ENCODE assay signal across 7 cellular contexts in the genomic region with DNA sequence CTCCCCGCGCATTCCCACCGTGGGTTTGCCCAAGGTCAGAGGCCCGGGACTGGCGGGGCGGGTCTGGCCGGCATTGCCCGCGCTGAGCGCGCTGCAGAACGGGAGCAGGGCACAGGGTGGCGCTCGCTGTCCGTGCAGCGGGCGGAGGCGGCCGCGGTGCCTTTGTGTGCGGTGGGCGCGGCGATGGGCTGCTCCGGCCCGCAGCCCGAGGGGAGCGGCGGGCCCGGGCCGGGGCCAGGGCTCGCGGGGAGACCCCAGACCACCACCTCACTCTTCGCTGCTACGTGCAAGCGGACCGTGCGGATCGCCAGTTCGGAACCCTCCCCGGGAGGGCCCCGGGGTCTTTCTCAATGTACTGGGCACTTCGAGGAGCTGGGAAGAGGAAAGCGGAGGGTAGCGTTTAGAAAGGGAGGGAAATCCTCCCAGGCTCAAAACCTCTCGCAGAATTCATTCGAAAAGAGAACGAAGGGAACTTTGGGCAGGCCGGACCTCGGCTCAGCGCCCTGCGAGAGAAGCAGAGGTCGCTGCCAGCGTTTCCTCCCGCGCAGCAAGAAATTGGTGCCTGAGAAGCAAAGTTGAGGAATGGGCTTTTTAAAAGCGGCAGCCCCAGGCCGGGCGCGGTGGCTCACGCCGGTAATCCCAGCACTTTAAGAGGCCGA. TPM values are rescaled to one million over a fixed set of nuclear protein-coding genes. Genes with fewer than 3 reads are reported as not detected.
DNase-seq lines count a peak whose midpoint lies in the region; TF ChIP-seq lines count a peak whose summit lies in the region.

No MANE protein-coding gene starts in this region.

- peaks cover 33% of the 10 kb centered on the region for H3K27me3 ChIP-seq in ectodermal cell (ENCODE audit: control insufficient read depth, insufficient read depth, low read length, poor library complexity, severe bottlenecking)
- H3K27me3 ChIP-seq in muscle layer of duodenum (ENCODE audit: low read depth, low read length) = peaks cover 67% of the 10 kb centered on the region

- H3K4me3 ChIP-seq in HEK293 (ENCODE audit: low read depth, low read length) (peak overlapping the region; percentile 42), ectodermal cell (ENCODE audit: insufficient read depth, low read depth, low read length) (peak overlapping the region; percentile 22), muscle layer of duodenum (ENCODE audit: low read depth in 1 of 2, low read length in 2 of 2) (peak overlapping the region; percentile 26 to 58)

- peak overlapping the region; percentile 46; the same call in 1 of the 2 replicates for H3K27ac ChIP-seq in HEK293 (ENCODE audit: extremely low read depth, low read depth, low read length)
- peak overlapping the region; percentile 76 for H3K27ac ChIP-seq in ectodermal cell (ENCODE audit: insufficient read depth, low read depth, low read length, poor library complexity, severe bottlenecking)
- H3K27ac ChIP-seq in muscle layer of duodenum (ENCODE audit: low read length) = no peak overlapping the region

- H3K4me1 ChIP-seq in HEK293 (ENCODE audit: control insufficient read depth, insufficient read depth, low read length) = 0 out of 2 replicates have a peak, but pooled peaks cover 3% of the 10 kb centered on the region
- peaks cover 26% of the 10 kb centered on the region for H3K4me1 ChIP-seq in ectodermal cell (ENCODE audit: control insufficient read depth, insufficient read depth, low read length)
- H3K4me1 ChIP-seq in muscle layer of duodenum (ENCODE audit: control insufficient read depth in 1 of 2, insufficient read depth in 2 of 2, low read length in 2 of 2) = peaks cover 0 to 12% of the 10 kb centered on the region in 2 donors

- DNase-seq in GM13976 (ENCODE audit: low spot score) = peak; percentile 65
- peak; percentile 90 for DNase-seq in NCI-H69 (lab: John Stamatoyannopoulos, UW)
- no peak for DNase-seq in activated gamma-delta T cell treated with Interleukin-2 at 50 U/mL for 16 hours
- DNase-seq in stimulated activated CD4-positive, alpha-beta T cell treated with anti-CD3 and anti-CD28 coated beads, Interleukin-4, amount 100 ng/mL, for 4 hours = no peak

- WGBS in ectodermal cell, 2 experiments = 2 to 3% methylated on average over 62 to 63 of the region's 63 CpGs

- POLR2A ChIA-PET in HEK293 (lab: Yijun Ruan, JAX) = interaction anchor here (2.7 kb wide), 1 partner anchor 13 kb away, joined by 7 read pairs; no protein-coding TSS in a partner anchor

- CTCF ChIA-PET in HEK293 (lab: Yijun Ruan, JAX) = interaction anchor here (0.6 to 6.3 kb wide), 13 partner anchors 11 to 788 kb away, joined by 3 to 95 read pairs (median 4); no protein-coding TSS in a partner anchor

- H3K36me3 ChIP-seq in HEK293 (ENCODE audit: control insufficient read depth in 2 of 2, insufficient read depth in 1 of 2, low read length in 2 of 2) (no peaks in the 10 kb centered on the region), ectodermal cell (ENCODE audit: control insufficient read depth, insufficient read depth, low read length) (no peaks in the 10 kb centered on the region), muscle layer of duodenum (ENCODE audit: control insufficient read depth in 1 of 2, insufficient read depth in 2 of 2, low read length in 2 of 2) (no peaks in the 10 kb centered on the region)

- in situ Hi-C loops in GM13976 (cut with MboI; ENCODE audit: low sequenced_read_pairs, unreplicated experiment) = loop anchor here (10.0 to 25.0 kb wide), 2 partner anchors 467 to 1666 kb away; partner anchors contain the start of gene TWIST1

- TF ChIP-seq CTCF in GM13976 (IDR thresholded peaks at IDR 0.05; ENCODE audit: borderline replicate concordance, control extremely low read depth, extremely low read depth, insufficient read depth, missing control alignments) (peak; percentile 76), HEK293 (tag by site-specific recombination; IDR thresholded peaks at IDR 0.05) (no peak)

- no peaks in the 10 kb centered on the region for H3K9me3 ChIP-seq in HEK293 (ENCODE audit: control insufficient read depth, insufficient read depth, low read depth, low read length)
- H3K9me3 ChIP-seq in ectodermal cell (ENCODE audit: control insufficient read depth, low read length) = no peaks in the 10 kb centered on the region
- no peaks in the 10 kb centered on the region for H3K9me3 ChIP-seq in muscle layer of duodenum (ENCODE audit: control insufficient read depth in 1 of 2, low read length in 2 of 2)

TF ChIP-seq in HEK293, 187 proteins besides CTCF, POLR2A, EP300 and RAD21:
- no peak for TF ChIP-seq ZNF658 (tag by site-specific recombination; IDR thresholded peaks at IDR 0.05)
- TF ChIP-seq ZNF701 (tag by site-specific recombination; IDR thresholded peaks at IDR 0.05) = no peak
- TF ChIP-seq GLIS2 (tag by site-specific recombination; IDR thresholded peaks at IDR 0.05) = 0 out of 2 replicates have a peak, but pooled peaks have one; percentile 9
- 0 out of 2 replicates have a peak, but pooled peaks have one; percentile 47 for TF ChIP-seq ZNF660 (tag by site-specific recombination; IDR thresholded peaks at IDR 0.05)
- peak; percentile 42; the same call in 1 of the 2 replicates for TF ChIP-seq ZNF654 (tag by site-specific recombination; IDR thresholded peaks at IDR 0.05; ENCODE audit: low read depth)
- no peak for TF ChIP-seq ZNF274 (IDR thresholded peaks at IDR 0.05; ENCODE audit: low read length)
- TF ChIP-seq ZNF274 (tag by site-specific recombination; IDR thresholded peaks at IDR 0.05; ENCODE audit: borderline replicate concordance) = no peak
- TF ChIP-seq, protein P1, sequence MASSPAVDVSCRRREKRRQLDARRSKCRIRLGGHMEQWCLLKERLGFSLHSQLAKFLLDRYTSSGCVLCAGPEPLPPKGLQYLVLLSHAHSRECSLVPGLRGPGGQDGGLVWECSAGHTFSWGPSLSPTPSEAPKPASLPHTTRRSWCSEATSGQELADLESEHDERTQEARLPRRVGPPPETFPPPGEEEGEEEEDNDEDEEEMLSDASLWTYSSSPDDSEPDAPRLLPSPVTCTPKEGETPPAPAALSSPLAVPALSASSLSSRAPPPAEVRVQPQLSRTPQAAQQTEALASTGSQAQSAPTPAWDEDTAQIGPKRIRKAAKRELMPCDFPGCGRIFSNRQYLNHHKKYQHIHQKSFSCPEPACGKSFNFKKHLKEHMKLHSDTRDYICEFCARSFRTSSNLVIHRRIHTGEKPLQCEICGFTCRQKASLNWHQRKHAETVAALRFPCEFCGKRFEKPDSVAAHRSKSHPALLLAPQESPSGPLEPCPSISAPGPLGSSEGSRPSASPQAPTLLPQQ (tag by site-specific recombination; IDR thresholded peaks at IDR 0.05) = 0 out of 2 replicates have a peak, but pooled peaks have one; percentile 19
- peak; percentile 8 for TF ChIP-seq ZBTB26 (tag by site-specific recombination; optimal IDR thresholded peaks at IDR 0.05)

RNA-seq across cellular contexts. Expression of gene SP8, which starts 8.5 kb away (rescaled TPM):
- polyA plus RNA-seq in ectodermal cell (2013, experiment 1 of 4) = 45.2 TPM
- 64.6 TPM for polyA plus RNA-seq in ectodermal cell (2013, experiment 2 of 4)
- 44.9 TPM for polyA plus RNA-seq in ectodermal cell (2013, experiment 3 of 4)
- polyA plus RNA-seq in ectodermal cell (2013, experiment 4 of 4) = 44.9 TPM

Comparison
In these comparisons a context has a peak if more than half of its experiments do, and no peak if none do; other contexts are left out.
1. DNase-seq: peak in GM13976 (single experiment) and NCI-H69 (single experiment); none in activated gamma-delta T cell treated with Interleukin-2 at 50 U/mL for 16 hours (single experiment) and stimulated activated CD4-positive, alpha-beta T cell treated with anti-CD3 and anti-CD28 coated beads, Interleukin-4, amount 100 ng/mL, for 4 hours (0 of 2).
2. Peak in every context shown above with its lines, with median percentiles within 50 percentile points of each other: H3K4me3 ChIP-seq.